Comparison of ENCODE assay signal across 21 cellular contexts in the genomic region with DNA sequence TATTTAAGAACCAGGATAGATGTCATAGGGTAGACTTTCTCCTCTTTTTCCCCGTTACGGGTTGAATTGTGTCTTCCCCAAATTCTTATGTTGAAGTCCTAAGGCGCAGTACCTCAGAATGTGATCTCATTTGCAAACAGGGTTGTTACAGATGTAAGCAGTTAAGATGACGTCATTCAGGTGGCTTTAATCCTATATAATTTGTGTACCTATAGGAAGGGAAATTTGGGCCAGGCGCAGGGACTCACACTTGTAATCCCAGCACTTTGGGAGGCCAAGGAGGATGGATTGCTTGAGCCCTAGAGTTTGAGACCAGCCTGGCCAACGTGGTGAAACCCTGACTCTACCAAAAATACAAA.
"Had no signal": no experiment of that assay in that cellular context is flagged by ENCODE, and none has a peak within 500 bp of the region (broad histone marks: within the 10 kb centered on the region; RNA-seq: fewer than 3 reads in every experiment).

No MANE protein-coding gene starts in this region.

- H3K9me3 ChIP-seq: left ventricle myocardium inferior, neutrophil, psoas muscle, stomach, upper lobe of left lung, uterus had no signal

- H3K4me1 ChIP-seq: foreskin keratinocyte, left ventricle myocardium inferior, psoas muscle, upper lobe of left lung, uterus had no signal

- H3K4me1 Mint-ChIP-seq: naive B cell, nephron had no signal

- ATAC-seq: foreskin keratinocyte, psoas muscle had no signal

- FAIRE-seq: keratinocyte, small intestine had no signal

- DNase-seq: cortex of kidney; dorsolateral prefrontal cortex; effector memory CD4-positive, alpha-beta T cell; foreskin keratinocyte; immature natural killer cell; left ventricle myocardium inferior; mesenchymal stem cell; naive B cell; psoas muscle; retina; stimulated activated CD4-positive, alpha-beta T cell treated with anti-CD3 and anti-CD28 coated beads, Interleukin-12 subunit alpha, Interleukin-12 subunit beta, amount 100 ng/mL, for 4 hours; stimulated activated naive CD4-positive, alpha-beta T cell; stomach; substantia nigra; upper lobe of left lung; uterus had no signal

- H3K27me3 ChIP-seq: dorsolateral prefrontal cortex, foreskin keratinocyte, neutrophil, stomach, upper lobe of left lung, uterus had no signal

- H3K4me3 Mint-ChIP-seq: nephron had no signal

- H3K4me3 ChIP-seq: dorsolateral prefrontal cortex, left ventricle myocardium inferior, lung, psoas muscle, stomach, upper lobe of left lung, uterus had no signal

- H3K36me3 Mint-ChIP-seq: immature natural killer cell, naive B cell had no signal

- H3K27ac Mint-ChIP-seq: nephron had no signal

- H3K36me3 ChIP-seq: left ventricle myocardium inferior, neutrophil, stomach, upper lobe of left lung, uterus had no signal

- H3K27ac ChIP-seq: dorsolateral prefrontal cortex, foreskin keratinocyte, left ventricle myocardium inferior, neutrophil, psoas muscle, upper lobe of left lung, uterus had no signal

- H3K9me3 Mint-ChIP-seq: immature natural killer cell, naive B cell, nephron had no signal
